Comparison of ENCODE assay signal across 10 cellular contexts in the genomic region with DNA sequence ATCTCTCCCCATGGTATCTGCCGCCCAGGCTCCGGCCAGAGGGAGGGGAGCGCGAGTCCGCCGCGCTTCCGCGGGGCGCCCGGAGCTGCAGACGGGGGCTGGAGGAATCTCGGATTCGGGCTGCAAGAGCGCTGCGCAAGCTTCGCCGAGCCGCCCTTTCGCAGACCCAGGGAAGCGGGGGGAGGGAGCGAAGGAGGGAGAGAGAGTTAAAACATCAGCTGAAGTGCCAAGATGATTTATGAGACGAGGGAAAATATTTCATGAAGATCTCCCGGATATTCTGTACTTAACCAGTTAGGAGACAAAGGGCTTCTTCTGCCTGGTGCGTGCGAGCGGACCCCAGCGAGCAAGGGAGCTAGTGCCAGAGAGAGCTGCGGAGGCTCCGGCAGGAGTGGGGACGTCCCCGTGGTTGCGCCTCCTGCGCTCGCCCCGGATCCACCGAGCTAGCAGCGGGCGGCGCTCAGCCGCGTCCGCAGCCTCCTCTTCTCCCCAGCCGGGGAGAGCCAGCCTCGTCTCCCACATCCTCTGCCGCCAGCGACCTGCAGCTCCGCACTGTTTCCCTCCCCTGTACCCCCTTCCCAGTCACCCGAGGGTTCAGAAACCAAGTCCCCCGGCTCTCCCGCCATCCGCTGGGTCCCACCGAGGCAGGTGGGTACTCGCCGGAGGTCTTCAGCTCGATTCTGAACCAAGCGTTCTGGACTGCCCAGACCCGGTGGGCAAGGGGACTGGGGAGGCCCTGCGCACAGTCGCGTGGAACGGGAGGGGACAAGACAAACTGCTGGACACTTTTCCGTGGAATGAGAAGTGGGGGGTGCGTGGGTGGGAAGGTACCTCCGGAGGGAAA. TPM values are rescaled to one million over a fixed set of nuclear protein-coding genes. Genes with fewer than 3 reads are reported as not detected.
A peak's percentile ranks its signal among the peaks of the same experiment; 100 is the strongest.
DNase-seq lines count a peak whose midpoint lies in the region; ATAC-seq, FAIRE-seq and TF ChIP-seq lines count a peak whose summit lies in the region.
"Had no signal": no experiment of that assay in that cellular context is flagged by ENCODE, and none has a peak within 500 bp of the region (broad histone marks: within the 10 kb centered on the region; RNA-seq: fewer than 3 reads in every experiment).

No MANE protein-coding gene starts in this region.

- H3K9me3 ChIP-seq in H1 (ENCODE audit: insufficient read depth in 2 of 2, low read depth in 1 of 2, low read length in 1 of 2): no peaks in the 10 kb centered on the region
- H3K9me3 ChIP-seq in gastrocnemius medialis: no peaks in the 10 kb centered on the region

- H2BK120ac ChIP-seq in H1 (replicated peaks; ENCODE audit: low read depth, low read length): no peak overlapping the region

- no peak overlapping the region for H4K8ac ChIP-seq in H1 (ENCODE audit: extremely low read depth, insufficient read depth, low read length)

- H3K27ac ChIP-seq in H1 (ENCODE audit: low read depth, low read length): no peak overlapping the region
- H3K27ac ChIP-seq in gastrocnemius medialis: no peak overlapping the region

- H3K23ac ChIP-seq in H1 (ENCODE audit: insufficient read length): no peak overlapping the region

- H2BK15ac ChIP-seq in H1 (ENCODE audit: low read length): peak overlapping the region; percentile 65; the same call in 1 of the 2 replicates

- no peak for FAIRE-seq in H1 (lab: Jason Lieb, UNC)

- no peak overlapping the region for H3K9ac ChIP-seq in H1 (replicated peaks in 1 of 4; ENCODE audit: extremely low read depth in 1 of 4, low read depth in 3 of 4, low read length in 3 of 4)

- peaks cover 25% of the 10 kb centered on the region for H3K4me1 Mint-ChIP-seq in activated CD4-positive, alpha-beta T cell treated with anti-CD3 and anti-CD28 coated beads, Interleukin-2, amount 10 ng/mL, durations not matched to agents 7 days and 5 days

- no peak for DNase-seq in activated CD4-positive, alpha-beta T cell treated with anti-CD3 and anti-CD28 coated beads, Interleukin-2, amount 10 ng/mL, durations not matched to agents 7 days and 5 days
- no peak for DNase-seq in activated CD4-positive, alpha-beta T cell treated with anti-CD3 and anti-CD28 coated beads for 1 hour
- DNase-seq in NCI-H2227 (lab: John Stamatoyannopoulos, UW; ENCODE audit: unreplicated experiment) (peak; percentile 37), H1 (ENCODE audit: low read depth in 1 of 2, low spot score in 2 of 2) (peak in 1 of 2 experiments; percentile 77), gastrocnemius medialis (no peak), iPS-NIHi11 (ENCODE audit: low spot score) (no peak), left colon (no peak)
- DNase-seq: amniotic stem cell had no signal

- H2AFZ ChIP-seq in H1 (ENCODE audit: low read length): no peak overlapping the region

- peak overlapping the region; percentile 83 for H3K18ac ChIP-seq in H1 (ENCODE audit: extremely low read depth, low read length)

- H3K4me3 ChIP-seq in H1 (ENCODE audit: extremely low read depth in 1 of 4, insufficient read depth in 2 of 4, low read depth in 3 of 4, low read length in 4 of 4) (peak overlapping the region in 1 of 4 experiments; percentile 57; a peak in 4 of 8 replicates), gastrocnemius medialis (peak overlapping the region; percentile 15 to 52 (median 31))

- TF ChIP-seq RAD21 in H1 (IDR thresholded peaks at IDR 0.05 in 1 of 2, conservative IDR thresholded peaks at IDR 0.05 in 1 of 2; ENCODE audit: low read depth in 2 of 2, low read length in 2 of 2): no peak

- no peak for TF ChIP-seq CTCF in H1 (IDR thresholded peaks at IDR 0.05; ENCODE audit: control extremely low read depth in 1 of 3, insufficient read depth in 1 of 3, low read depth in 1 of 3, low read length in 3 of 3)
- no peak for TF ChIP-seq CTCF in gastrocnemius medialis (IDR thresholded peaks at IDR 0.05 in 4 of 5, conservative IDR thresholded peaks at IDR 0.05 in 1 of 5)

- CTCF ChIA-PET in activated CD4-positive, alpha-beta T cell treated with anti-CD3 and anti-CD28 coated beads, Interleukin-2, amount 10 ng/mL, durations not matched to agents 7 days and 5 days (lab: Charles Lee): interaction anchor here (1.2 to 2.7 kb wide), 11 partner anchors 11 to 390 kb away, joined by 3 to 19 read pairs (median 8); a partner anchor contains a TSS
- CTCF ChIA-PET in H1 (lab: Charles Lee; ENCODE audit: partially characterized antibody): interaction anchor here (0.6 to 7.5 kb wide), 70 partner anchors 8 to 1676 kb away, joined by 3 to 110 read pairs (median 6); a partner anchor contains a TSS

- intact Hi-C loops in gastrocnemius medialis (cut with DNase I; ENCODE audit: low total_unique reads): no loop called here
- intact Hi-C loops in left colon (cut with DNase I, micrococcal nuclease): no loop called here

- no peaks in the 10 kb centered on the region for H3K79me1 ChIP-seq in H1 (ENCODE audit: low read depth, low read length)

- 7% methylated on average over 48 of the region's 65 CpGs; no CpG with 5 or more reads in 1 of the 2 experiments for WGBS in H1 (ENCODE audit: extremely low coverage in 1 of 2, insufficient coverage in 1 of 2, insufficient read length in 1 of 2, insufficient replicate concordance in 2 of 2, low coverage in 1 of 2, low lambda C conversion rate in 2 of 2, missing lambda C conversion rate in 1 of 2), 2 experiments

- no peak overlapping the region for H2BK5ac ChIP-seq in H1 (ENCODE audit: low read depth, low read length)

- POLR2A ChIA-PET in activated CD4-positive, alpha-beta T cell treated with anti-CD3 and anti-CD28 coated beads, Interleukin-2, amount 10 ng/mL, durations not matched to agents 7 days and 5 days (lab: Charles Lee): no interaction called here
- POLR2A ChIA-PET in H1 (lab: Charles Lee; ENCODE audit: partially characterized antibody): interaction anchor here (0.8 to 3.6 kb wide), 7 partner anchors 8 to 182 kb away, joined by 3 to 23 read pairs (median 3); no protein-coding TSS in a partner anchor

- H3K27me3 Mint-ChIP-seq in activated CD4-positive, alpha-beta T cell treated with anti-CD3 and anti-CD28 coated beads, Interleukin-2, amount 10 ng/mL, durations not matched to agents 7 days and 5 days: peaks cover 86% of the 10 kb centered on the region

- no peak overlapping the region for H3K4ac ChIP-seq in H1 (replicated peaks; ENCODE audit: insufficient read length, low read depth, low read length)

- no peak overlapping the region for H3K56ac ChIP-seq in H1 (replicated peaks; ENCODE audit: insufficient read length, low read depth, low read length)

- H3K27ac Mint-ChIP-seq in activated CD4-positive, alpha-beta T cell treated with anti-CD3 and anti-CD28 coated beads, Interleukin-2, amount 10 ng/mL, durations not matched to agents 7 days and 5 days: peak overlapping the region; percentile 46
- H3K27ac Mint-ChIP-seq: CD4-positive, CD25-positive, alpha-beta regulatory T cell had no signal

- no peak for ATAC-seq in gastrocnemius medialis
- ATAC-seq in left colon: no peak
- ATAC-seq in HG03460 (IDR thresholded peaks at IDR 0.05; ENCODE audit: unreplicated experiment): no peak

- H3K4me3 Mint-ChIP-seq in activated CD4-positive, alpha-beta T cell treated with anti-CD3 and anti-CD28 coated beads, Interleukin-2, amount 10 ng/mL, durations not matched to agents 7 days and 5 days: no peak overlapping the region

- in situ Hi-C loops in gastrocnemius medialis (cut with MboI; ENCODE audit: low sequenced_read_pairs in 4 of 4): no loop called here

- no peak overlapping the region for H3K14ac ChIP-seq in H1 (ENCODE audit: insufficient read length)

- peak overlapping the region; percentile 86; the same call in 1 of the 2 replicates for H2AK5ac ChIP-seq in H1 (ENCODE audit: low read depth, low read length)

- H3K27me3 ChIP-seq in H1 (replicated peaks in 1 of 4; ENCODE audit: control insufficient read depth in 3 of 4, extremely low read depth in 1 of 4, insufficient read depth in 3 of 4, low read length in 3 of 4) (peaks cover 78 to 94% (median 92%) of the 10 kb centered on the region in 4 experiments), gastrocnemius medialis (peaks cover 92 to 100% (median 99%) of the 10 kb centered on the region in 3 donors)

- peak overlapping the region; percentile 88; the same call in 1 of the 2 replicates for H2BK12ac ChIP-seq in H1 (ENCODE audit: low read depth, low read length)

- peaks cover 24 to 26% of the 10 kb centered on the region in 2 experiments for H4K20me1 ChIP-seq in H1 (replicated peaks in 1 of 2; ENCODE audit: control insufficient read depth in 1 of 2, insufficient read depth in 2 of 2, low read length in 2 of 2)

- no peak for TF ChIP-seq POLR2A in H1 (IDR thresholded peaks at IDR 0.05; ENCODE audit: control extremely low read depth in 1 of 2, low read depth in 2 of 2, low read length in 2 of 2)
- TF ChIP-seq POLR2A in gastrocnemius medialis (IDR thresholded peaks at IDR 0.05): no peak

- peaks cover 4% of the 10 kb centered on the region; the same call in 1 of the 2 replicates for H3K23me2 ChIP-seq in H1 (ENCODE audit: low read depth, low read length)

- H2BK20ac ChIP-seq in H1 (ENCODE audit: low read length): 0 out of 2 replicates have a peak overlapping the region, but pooled peaks have one; percentile 61

- no peak overlapping the region for H4K5ac ChIP-seq in H1 (ENCODE audit: insufficient read length, low read depth, low read length)

- H4K91ac ChIP-seq in H1 (replicated peaks; ENCODE audit: insufficient read length, low read length): no peak overlapping the region

- H3K4me1 ChIP-seq in H1 (replicated peaks in 1 of 4; ENCODE audit: control insufficient read depth in 3 of 4, insufficient read depth in 4 of 4, low read length in 3 of 4) (peaks cover 0 to 34% (median 21%) of the 10 kb centered on the region in 4 experiments; a peak in 6 of 7 replicates), gastrocnemius medialis (peaks cover 41 to 52% of the 10 kb centered on the region in 2 donors)

- H3K36me3 ChIP-seq in H1 (ENCODE audit: control insufficient read depth in 2 of 4, insufficient read depth in 4 of 4, low read length in 3 of 4) (peaks cover 0 to 4% (median 0%) of the 10 kb centered on the region in 4 experiments; a peak in 1 of 8 replicates), gastrocnemius medialis (no peaks in the 10 kb centered on the region)

- peak overlapping the region; percentile 63 to 65 for H3K4me2 ChIP-seq in H1 (ENCODE audit: insufficient read depth in 1 of 2, low read depth in 2 of 2, low read length in 2 of 2)

- H3K9me3 Mint-ChIP-seq in activated CD4-positive, alpha-beta T cell treated with anti-CD3 and anti-CD28 coated beads, Interleukin-2, amount 10 ng/mL, durations not matched to agents 7 days and 5 days: no peaks in the 10 kb centered on the region

- H3K36me3 Mint-ChIP-seq in activated CD4-positive, alpha-beta T cell treated with anti-CD3 and anti-CD28 coated beads, Interleukin-2, amount 10 ng/mL, durations not matched to agents 7 days and 5 days (ENCODE audit: low read depth): no peaks in the 10 kb centered on the region

- no peaks in the 10 kb centered on the region for H3K79me2 ChIP-seq in H1 (ENCODE audit: control insufficient read depth in 1 of 2, insufficient read depth in 2 of 2, low read length in 2 of 2)

- TF ChIP-seq EP300 in H1 (IDR thresholded peaks at IDR 0.05; ENCODE audit: borderline replicate concordance in 1 of 2, low read depth in 2 of 2, low read length in 2 of 2): no peak

RNA-seq across cellular contexts. Expression of a gene that starts 1.0 kb away (rescaled TPM):
- total RNA-seq in activated CD4-positive, alpha-beta T cell treated with anti-CD3 and anti-CD28 coated beads, Interleukin-2, amount 10 ng/mL, durations not matched to agents 7 days and 5 days: not detected
- total RNA-seq in H1 (2021; fragmentation: NEBNext Ultra II Directional; extraction: Animal tissue kit (Norgen Biotek cat#: 25700)): not detected in 2 replicates
- 0.02 TPM in 1 of 2 replicates, not detected in the other for polyA plus RNA-seq in H1 (2011; rRNA removed)
- polyA plus RNA-seq in H1 (2011; cell fraction: cytosol; rRNA removed): not detected
- not detected for polyA plus RNA-seq in H1 (2011; cell fraction: nucleus; rRNA removed)
- 0.05 TPM in 1 of 4 replicates, not detected in the others for polyA plus RNA-seq in H1 (2012, experiment 1 of 2)
- not detected for polyA plus RNA-seq in H1 (2012, experiment 2 of 2)
- polyA plus RNA-seq in H1 (2013, experiment 1 of 2): not detected
- polyA plus RNA-seq in H1 (2013, experiment 2 of 2): 0.06 TPM
- not detected in 2 replicates for polyA minus RNA-seq in H1 (2011; rRNA and poly(A)+ RNA removed)
- polyA minus RNA-seq in H1 (2011; cell fraction: cytosol; rRNA and poly(A)+ RNA removed): not detected
- polyA minus RNA-seq in H1 (2011; cell fraction: nucleus; rRNA and poly(A)+ RNA removed): not detected
- total RNA-seq in gastrocnemius medialis (not detected), left colon (not detected)
- total RNA-seq: CD4-positive, CD25-positive, alpha-beta regulatory T cell had no signal
